Comparison of ENCODE assay signal across 1 cellular context in the genomic region with DNA sequence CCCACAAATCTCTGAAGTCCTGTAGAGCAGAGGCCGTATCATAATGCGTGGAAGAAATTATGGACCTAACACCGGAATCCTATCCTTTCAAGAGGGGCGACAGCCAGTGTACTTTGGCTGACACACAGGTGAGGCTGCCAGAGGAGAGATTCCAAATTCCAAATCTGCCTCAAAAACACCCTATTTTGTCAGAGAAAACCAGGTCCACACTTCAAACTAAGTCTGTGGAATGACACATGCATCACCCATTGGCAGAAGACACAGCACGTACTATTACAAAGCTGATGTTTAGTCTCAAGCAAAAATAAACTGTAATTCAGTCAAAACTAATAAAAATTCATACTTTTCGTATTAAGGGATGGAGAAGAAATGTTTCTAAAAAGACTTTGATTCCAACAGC.
TF ChIP-seq lines count a peak whose summit lies in the region.

No MANE protein-coding gene starts in this region.

TF ChIP-seq in IMR-90, 13 proteins besides CTCF, POLR2A, EP300 and RAD21 (continued from another document):
- TF ChIP-seq, protein P1, sequence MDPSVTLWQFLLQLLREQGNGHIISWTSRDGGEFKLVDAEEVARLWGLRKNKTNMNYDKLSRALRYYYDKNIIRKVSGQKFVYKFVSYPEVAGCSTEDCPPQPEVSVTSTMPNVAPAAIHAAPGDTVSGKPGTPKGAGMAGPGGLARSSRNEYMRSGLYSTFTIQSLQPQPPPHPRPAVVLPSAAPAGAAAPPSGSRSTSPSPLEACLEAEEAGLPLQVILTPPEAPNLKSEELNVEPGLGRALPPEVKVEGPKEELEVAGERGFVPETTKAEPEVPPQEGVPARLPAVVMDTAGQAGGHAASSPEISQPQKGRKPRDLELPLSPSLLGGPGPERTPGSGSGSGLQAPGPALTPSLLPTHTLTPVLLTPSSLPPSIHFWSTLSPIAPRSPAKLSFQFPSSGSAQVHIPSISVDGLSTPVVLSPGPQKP (IDR thresholded peaks at IDR 0.05; ENCODE audit: borderline replicate concordance, low read depth, low read length), result no peak
- TF ChIP-seq USF2 (IDR thresholded peaks at IDR 0.05; ENCODE audit: low read depth, low read length) (no peak), MAZ (IDR thresholded peaks at IDR 0.05; ENCODE audit: borderline replicate concordance, low read depth, low read length) (no peak), RCOR1 (IDR thresholded peaks at IDR 0.05; ENCODE audit: insufficient replicate concordance, low read length) (no peak), NFE2L2 (IDR thresholded peaks at IDR 0.05; ENCODE audit: low read depth, low read length) (no peak), MXI1 (IDR thresholded peaks at IDR 0.05; ENCODE audit: borderline replicate concordance, low read depth, low read length) (no peak), CHD1 (IDR thresholded peaks at IDR 0.05; ENCODE audit: low read depth, low read length) (no peak), FOS (IDR thresholded peaks at IDR 0.05; ENCODE audit: low read depth, low read length) (no peak), CEBPB (IDR thresholded peaks at IDR 0.05; ENCODE audit: low read depth, low read length) (no peak), MAFK (IDR thresholded peaks at IDR 0.05; ENCODE audit: low read depth, low read length) (no peak)
